Comparison of ENCODE assay signal across 21 cellular contexts in genomic region chr1:233097546-233098254, GRCh38.
DNase-seq lines count a peak whose midpoint lies in the region; ATAC-seq, FAIRE-seq and TF ChIP-seq lines count a peak whose summit lies in the region.
"Had no signal": no experiment of that assay in that cellular context is flagged by ENCODE, and none has a peak within 500 bp of the region (broad histone marks: within the 10 kb centered on the region; RNA-seq: fewer than 3 reads in every experiment).

No MANE protein-coding gene starts in this region.

- H3K36me3 Mint-ChIP-seq in activated T-cell treated with anti-CD3 and anti-CD28 coated beads, Interleukin-2, amount 50 U/mL, for 72 hours (ENCODE audit: insufficient read depth in 2 of 2), result peaks cover 0 to 4% of the 10 kb centered on the region in 2 donors
- H3K36me3 Mint-ChIP-seq: neural progenitor cell had no signal

- H3K9me3 ChIP-seq in pancreas, result no peaks in the 10 kb centered on the region

- H3K4me1 Mint-ChIP-seq in activated T-cell treated with anti-CD3 and anti-CD28 coated beads, Interleukin-2, amount 50 U/mL, for 72 hours (ENCODE audit: low read depth), result peaks cover 11% of the 10 kb centered on the region

- intact Hi-C loops in pancreas (cut with DNase I), result no loop called here

- POLR2A ChIA-PET in RWPE1 (lab: Yijun Ruan, JAX; ENCODE audit: low non-redundant PET), result no interaction called here

- H3K27ac Mint-ChIP-seq in activated T-cell treated with anti-CD3 and anti-CD28 coated beads, Interleukin-2, amount 50 U/mL, for 72 hours, result peak overlapping the region; percentile 54
- H3K27ac Mint-ChIP-seq: neural progenitor cell had no signal

- H3K4me3 ChIP-seq in pancreas, result no peak overlapping the region
- H3K4me3 ChIP-seq: neural progenitor cell had no signal

- no peak for TF ChIP-seq CTCF in RWPE1 (conservative IDR thresholded peaks at IDR 0.05; ENCODE audit: low read depth)
- no peak for TF ChIP-seq CTCF in pancreas (IDR thresholded peaks at IDR 0.05)

- CTCF ChIA-PET in RWPE1 (lab: Yijun Ruan, JAX), result interaction anchor here (0.6 kb wide), 1 partner anchor 199 kb away, joined by 3 read pairs; no protein-coding TSS in a partner anchor

- no peaks in the 10 kb centered on the region for H3K9me3 Mint-ChIP-seq in activated T-cell treated with anti-CD3 and anti-CD28 coated beads, Interleukin-2, amount 50 U/mL, for 72 hours
- H3K9me3 Mint-ChIP-seq: neural progenitor cell had no signal

- no peaks in the 10 kb centered on the region for H3K27me3 Mint-ChIP-seq in activated T-cell treated with anti-CD3 and anti-CD28 coated beads, Interleukin-2, amount 50 U/mL, for 72 hours (ENCODE audit: low read depth)

- H3K36me3 ChIP-seq in pancreas, result no peaks in the 10 kb centered on the region
- H3K36me3 ChIP-seq: neural progenitor cell had no signal

- peak overlapping the region in 1 of 2 donors; percentile 47 for H3K4me3 Mint-ChIP-seq in activated T-cell treated with anti-CD3 and anti-CD28 coated beads, Interleukin-2, amount 50 U/mL, for 72 hours
- H3K4me3 Mint-ChIP-seq: neural progenitor cell had no signal

- ATAC-seq in activated T-cell treated with anti-CD3 and anti-CD28 coated beads, Interleukin-2, amount 50 U/mL, for 72 hours (replicated peaks in 1 of 2), result peak; percentile 75 to 88
- ATAC-seq in esophagus mucosa, result peak; percentile 85
- ATAC-seq in pancreas, result peak; percentile 60 to 75 (median 67)
- ATAC-seq in HG02970 (IDR thresholded peaks at IDR 0.05; ENCODE audit: low FRiP score, unreplicated experiment), result no peak
- ATAC-seq: left lobe of liver had no signal

- WGBS in pancreas, 2 donors, result 86 to 97% methylated on average over 3 of the region's 3 CpGs

- no peak overlapping the region for H3K27ac ChIP-seq in RWPE1
- H3K27ac ChIP-seq in pancreas, result peak overlapping the region in 3 of 4 donors; percentile 0 to 66 (median 10)
- H3K27ac ChIP-seq: neural progenitor cell had no signal

- no peaks in the 10 kb centered on the region for H3K4me1 ChIP-seq in pancreas

- no peak for FAIRE-seq in pancreas (lab: Jason Lieb, UNC)

- no peaks in the 10 kb centered on the region for H3K27me3 ChIP-seq in pancreas
- H3K27me3 ChIP-seq: neural progenitor cell had no signal

- no peak for DNase-seq in activated T-cell treated with anti-CD3 and anti-CD28 coated beads, Interleukin-2, amount 50 U/mL, for 72 hours
- no peak for DNase-seq in activated T-cell treated with anti-CD3 and anti-CD28 coated beads, Interleukin-2, amount 50 U/mL, for 1 hour
- DNase-seq in RWPE1 (ENCODE audit: low spot score), result peak; percentile 30
- DNase-seq in pancreas, result no peak
- no peak for DNase-seq in DMS 273 treated with DMSO at 0.1 percent for 48 hours (lab: John Stamatoyannopoulos, UW)
- DNase-seq in NCI-H1694 treated with DMSO at 0.1 percent for 48 hours (lab: John Stamatoyannopoulos, UW), result no peak
- DNase-seq: activated CD4-positive, alpha-beta T cell treated with anti-CD3 and anti-CD28 coated beads for 4 hours; activated gamma-delta T cell treated with Interleukin-2 at 50 U/mL for 16 hours; amygdala; C1 segment of cervical spinal cord; cerebellar nuclear complex; DMS53; effector memory CD4-positive, alpha-beta T cell; foreskin fibroblast; NCI-H1092; NCI-H524; stimulated activated CD4-positive, alpha-beta T cell treated with anti-CD3 and anti-CD28 coated beads, Interleukin-12 subunit alpha, Interleukin-12 subunit beta, amount 100 ng/mL, for 4 hours had no signal
